Comparison of ENCODE assay signal across 16 cellular contexts in genomic region chr10:77716943-77717735, GRCh38.
DNase-seq lines count a peak whose midpoint lies in the region; ATAC-seq and TF ChIP-seq lines count a peak whose summit lies in the region.
"Had no signal": no experiment of that assay in that cellular context is flagged by ENCODE, and none has a peak within 500 bp of the region (broad histone marks: within the 10 kb centered on the region; RNA-seq: fewer than 3 reads in every experiment).

No MANE protein-coding gene starts in this region.

- no peak overlapping the region for H3K4me3 ChIP-seq in mucosa of descending colon
- no peak overlapping the region for H3K4me3 ChIP-seq in OCI-LY7 (ENCODE audit: low read depth, low read length, poor library complexity, severe bottlenecking)
- H3K4me3 ChIP-seq in spleen, result no peak overlapping the region
- H3K4me3 ChIP-seq: left lung, MG63, uterus had no signal

- peaks cover 0 to 51% (median 2%) of the 10 kb centered on the region in 7 donors for H3K27me3 ChIP-seq in spleen (replicated peaks in 1 of 7)
- H3K27me3 ChIP-seq: MG63, uterus had no signal

- intact Hi-C loops in mucosa of descending colon (cut with DNase I, micrococcal nuclease), result loop anchor here in 1 of 2 donors (10.0 kb wide), 1 partner anchor 542 kb away; no protein-coding TSS in a partner anchor
- intact Hi-C loops in OCI-LY7 (cut with micrococcal nuclease; ENCODE audit: unreplicated experiment), result no loop called here
- intact Hi-C loops in spleen (cut with DNase I; ENCODE audit: low total_unique reads), result loop anchor here (10.0 kb wide), 2 partner anchors 118 to 542 kb away; no protein-coding TSS in a partner anchor

- ATAC-seq in esophagus mucosa (peak; percentile 36), mucosa of descending colon (peak; percentile 79)
- ATAC-seq: left lung had no signal

- DNase-seq in DMS79 (lab: John Stamatoyannopoulos, UW), result peak; percentile 44
- peak; percentile 22 for DNase-seq in NCI-H2171 (lab: John Stamatoyannopoulos, UW)
- no peak for DNase-seq in mucosa of descending colon
- DNase-seq in glomerular visceral epithelial cell (ENCODE audit: extremely low spot score), result no peak
- DNase-seq in stimulated activated CD4-positive, alpha-beta T cell treated with anti-CD3 and anti-CD28 coated beads, Interleukin-4, amount 100 ng/mL, for 24 hours, result no peak
- DNase-seq in OCI-LY7 (ENCODE audit: low spot score), result no peak
- DNase-seq in spleen, result no peak
- DNase-seq: activated CD4-positive, CD25-positive, alpha-beta regulatory T cell treated with anti-CD3 and anti-CD28 coated beads, Interleukin-2, amount 50 U/mL, for 72 hours; CD8-positive, alpha-beta memory T cell; foreskin melanocyte; left lung; MG63; NCI-H146; NCI-H524 treated with DMSO at 0.1 percent for 48 hours; uterus had no signal

- no peaks in the 10 kb centered on the region for H3K79me2 ChIP-seq in OCI-LY7 (ENCODE audit: insufficient read depth, low read depth, low read length)

- POLR2A ChIA-PET in OCI-LY7 (lab: Charles Lee), result interaction anchor here (0.7 to 1.0 kb wide), 2 partner anchors 124 to 213 kb away, joined by 3 read pairs; no protein-coding TSS in a partner anchor

- TF ChIP-seq CTCF in mucosa of descending colon (IDR thresholded peaks at IDR 0.05) (no peak), OCI-LY7 (conservative IDR thresholded peaks at IDR 0.05; ENCODE audit: low read length) (no peak), spleen (IDR thresholded peaks at IDR 0.05 in 8 of 11, conservative IDR thresholded peaks at IDR 0.05 in 3 of 11) (no peak)

- H3K9me3 ChIP-seq in mucosa of descending colon (no peaks in the 10 kb centered on the region), OCI-LY7 (ENCODE audit: low read length) (no peaks in the 10 kb centered on the region), spleen (no peaks in the 10 kb centered on the region)
- H3K9me3 ChIP-seq: left lung, MG63, uterus had no signal

- BruUV-seq in OCI-LY7 (replicated peaks; lab: Mats Ljungman, UMichigan), result no TSS peak

- H4K20me1 ChIP-seq in OCI-LY7 (ENCODE audit: insufficient read depth, low read length), result no peaks in the 10 kb centered on the region

- H3K36me3 ChIP-seq in mucosa of descending colon (ENCODE audit: low read depth), result no peaks in the 10 kb centered on the region
- no peaks in the 10 kb centered on the region for H3K36me3 ChIP-seq in OCI-LY7 (ENCODE audit: insufficient read depth, low read length)
- no peaks in the 10 kb centered on the region for H3K36me3 ChIP-seq in spleen
- H3K36me3 ChIP-seq: left lung, MG63, uterus had no signal

- no peak overlapping the region for H2AFZ ChIP-seq in OCI-LY7 (ENCODE audit: low read length)

- H3K4me1 ChIP-seq in mucosa of descending colon (ENCODE audit: low read depth) (no peaks in the 10 kb centered on the region), OCI-LY7 (ENCODE audit: insufficient read depth, low read length, poor library complexity, severe bottlenecking) (no peaks in the 10 kb centered on the region), spleen (no peaks in the 10 kb centered on the region)
- H3K4me1 ChIP-seq: left lung, uterus had no signal

- H3K9me2 ChIP-seq in OCI-LY7 (ENCODE audit: insufficient read depth, low read length), result no peaks in the 10 kb centered on the region

- H3K27ac ChIP-seq in OCI-LY7 (ENCODE audit: low read depth, low read length, poor library complexity, severe bottlenecking), result no peak overlapping the region
- no peak overlapping the region for H3K27ac ChIP-seq in spleen
- H3K27ac ChIP-seq: left lung, uterus had no signal

- CTCF ChIA-PET in OCI-LY7 (lab: Charles Lee; ENCODE audit: unreplicated experiment), result no interaction called here

- WGBS in spleen, 5 donors, result 55 to 72% (median 66%) methylated on average over 6 of the region's 6 CpGs

- no peak for TF ChIP-seq POLR2A in spleen (IDR thresholded peaks at IDR 0.05)

- H3K4me2 ChIP-seq in OCI-LY7 (ENCODE audit: low read length), result no peak overlapping the region

Comparison
In these comparisons a context has a peak if more than half of its experiments do, and no peak if none do; other contexts are left out.
1. DNase-seq: peak in DMS79 (single experiment) and NCI-H2171 (single experiment); none in mucosa of descending colon (0 of 3), glomerular visceral epithelial cell (single experiment), stimulated activated CD4-positive, alpha-beta T cell treated with anti-CD3 and anti-CD28 coated beads, Interleukin-4, amount 100 ng/mL, for 24 hours (single experiment), OCI-LY7 (single experiment) and spleen (single experiment).